In genomic region chr4:107283587-107284559, GRCh38 we compare ENCODE assay signal across 12 cellular contexts.
DNase-seq lines count a peak whose midpoint lies in the region; TF ChIP-seq lines count a peak whose summit lies in the region.
"Had no signal": no experiment of that assay in that cellular context is flagged by ENCODE, and none has a peak within 500 bp of the region (broad histone marks: within the 10 kb centered on the region; RNA-seq: fewer than 3 reads in every experiment).

No MANE protein-coding gene starts in this region.

- no peak overlapping the region for H3K4ac ChIP-seq in mesendoderm (ENCODE audit: low read depth, low read length)

- H3K9ac ChIP-seq in endodermal cell (ENCODE audit: extremely low read depth, low read length, poor library complexity, severe bottlenecking) (no peak overlapping the region), mesendoderm (ENCODE audit: low read length) (no peak overlapping the region)

- H2AK5ac ChIP-seq in mesendoderm (ENCODE audit: low read length), result no peak overlapping the region

- H3K4me3 ChIP-seq in endodermal cell (ENCODE audit: low read length), result no peak overlapping the region
- H3K4me3 ChIP-seq in mesendoderm (ENCODE audit: low read length), result no peak overlapping the region
- no peak overlapping the region for H3K4me3 ChIP-seq in Caco-2 (ENCODE audit: low read depth, low read length)
- H3K4me3 ChIP-seq: ascending aorta, tibial nerve had no signal

- no peaks in the 10 kb centered on the region for H3K9me3 ChIP-seq in endodermal cell (ENCODE audit: control insufficient read depth, low read length)
- H3K9me3 ChIP-seq in Caco-2, result no peaks in the 10 kb centered on the region
- H3K9me3 ChIP-seq: ascending aorta, tibial nerve had no signal

- H4K8ac ChIP-seq in mesendoderm (ENCODE audit: low read depth, low read length), result no peak overlapping the region

- POLR2A ChIA-PET in Caco-2 (lab: Charles Lee), result no interaction called here

- H3K4me1 ChIP-seq in endodermal cell (ENCODE audit: control insufficient read depth, insufficient read depth, low read length), result no peaks in the 10 kb centered on the region
- H3K4me1 ChIP-seq in mesendoderm (ENCODE audit: control insufficient read depth, low read depth, low read length), result no peaks in the 10 kb centered on the region
- H3K4me1 ChIP-seq in Caco-2, result no peaks in the 10 kb centered on the region
- H3K4me1 ChIP-seq: ascending aorta had no signal

- TF ChIP-seq CTCF in Calu3 (IDR thresholded peaks at IDR 0.05; ENCODE audit: unreplicated experiment) (no peak), endodermal cell (conservative IDR thresholded peaks at IDR 0.05) (no peak), Caco-2 (IDR thresholded peaks at IDR 0.05; ENCODE audit: insufficient read depth in 1 of 2, low read depth in 1 of 2, low read length in 1 of 2, severe bottlenecking in 1 of 2, unreplicated experiment in 1 of 2) (no peak)

- H2BK15ac ChIP-seq in mesendoderm (replicated peaks; ENCODE audit: low read depth), result peak overlapping the region; percentile 57

- 68 to 80% methylated on average over 4 of the region's 4 CpGs for WGBS in endodermal cell (ENCODE audit: insufficient coverage in 1 of 2, insufficient read length in 1 of 2), 2 experiments
- no CpG with 5 or more reads among the region's 4 CpGs for WGBS in mesendoderm (ENCODE audit: extremely low coverage, insufficient coverage, low lambda C conversion rate)

- peaks cover 26% of the 10 kb centered on the region for H3K4me1 Mint-ChIP-seq in Calu3 (ENCODE audit: low read depth, unreplicated experiment)
- H3K4me1 Mint-ChIP-seq in endodermal cell, result peaks cover 27% of the 10 kb centered on the region
- H3K4me1 Mint-ChIP-seq in Caco-2 (ENCODE audit: low read depth, unreplicated experiment), result peaks cover 18% of the 10 kb centered on the region
- H3K4me1 Mint-ChIP-seq: neural crest cell had no signal

- CTCF ChIA-PET in Calu3 (lab: Charles Lee), result no interaction called here
- CTCF ChIA-PET in Caco-2 (lab: Charles Lee), result no interaction called here

- H3K18ac ChIP-seq in mesendoderm (ENCODE audit: low read length), result no peak overlapping the region

- intact Hi-C loops in Calu3 (cut with micrococcal nuclease; ENCODE audit: unreplicated experiment) (no loop called here), Caco-2 (cut with micrococcal nuclease; ENCODE audit: unreplicated experiment) (no loop called here)

- H3K56ac ChIP-seq in mesendoderm (ENCODE audit: low read length), result no peak overlapping the region

- H3K27me3 Mint-ChIP-seq in Calu3 (ENCODE audit: unreplicated experiment) (no peaks in the 10 kb centered on the region), endodermal cell (ENCODE audit: insufficient read depth) (no peaks in the 10 kb centered on the region), Caco-2 (ENCODE audit: insufficient read depth, unreplicated experiment) (peaks cover 3% of the 10 kb centered on the region)

- BruUV-seq in Calu3 (replicated peaks; lab: Mats Ljungman, UMichigan) (no TSS peak), Caco-2 (replicated peaks; lab: Mats Ljungman, UMichigan) (no TSS peak)

- no peak overlapping the region for H4K5ac ChIP-seq in mesendoderm (ENCODE audit: low read length)

- H3K27me3 ChIP-seq in endodermal cell (ENCODE audit: control insufficient read depth, insufficient read depth, low read length, poor library complexity, severe bottlenecking) (no peaks in the 10 kb centered on the region), mesendoderm (ENCODE audit: insufficient read depth, low read length, poor library complexity) (no peaks in the 10 kb centered on the region), Caco-2 (replicated peaks; ENCODE audit: control insufficient read depth, insufficient read depth, low read length) (no peaks in the 10 kb centered on the region)
- H3K27me3 ChIP-seq: ascending aorta, tibial nerve had no signal

- no peaks in the 10 kb centered on the region for H3K79me2 ChIP-seq in mesendoderm (ENCODE audit: control insufficient read depth, insufficient read depth, low read length)

- DNase-seq in Calu3 (no peak), NCI-H526 (lab: John Stamatoyannopoulos, UW) (peak; percentile 55 to 64), endodermal cell (peak; percentile 63), mesendoderm (peak; percentile 90), NCI-H1092 treated with DMSO at 0.1 percent for 48 hours (lab: John Stamatoyannopoulos, UW) (no peak), SKM-1 treated with dmso at 0.1 percent for 144 hours (lab: John Stamatoyannopoulos, UW; ENCODE audit: unreplicated experiment) (no peak), Caco-2 (no peak)
- no peak for DNase-seq in stimulated activated CD4-positive, alpha-beta T cell treated with anti-CD3 and anti-CD28 coated beads, Interleukin-12 subunit alpha, Interleukin-12 subunit beta, amount 100 ng/mL, for 4 hours
- DNase-seq: NCI-H2107 had no signal

- H3K36me3 ChIP-seq in endodermal cell (ENCODE audit: control insufficient read depth, insufficient read depth, low read length) (no peaks in the 10 kb centered on the region), mesendoderm (ENCODE audit: control insufficient read depth, insufficient read depth, low read length) (no peaks in the 10 kb centered on the region), Caco-2 (ENCODE audit: control insufficient read depth, insufficient read depth, low read length) (no peaks in the 10 kb centered on the region)
- H3K36me3 ChIP-seq: ascending aorta, tibial nerve had no signal

- H2BK120ac ChIP-seq in mesendoderm (ENCODE audit: low read depth, low read length), result no peak overlapping the region

- no peak overlapping the region for H3K4me2 ChIP-seq in mesendoderm (ENCODE audit: low read length)

- no peaks in the 10 kb centered on the region for H3K36me3 Mint-ChIP-seq in Calu3 (ENCODE audit: insufficient read depth, unreplicated experiment)
- H3K36me3 Mint-ChIP-seq in endodermal cell (ENCODE audit: low read depth), result no peaks in the 10 kb centered on the region
- no peaks in the 10 kb centered on the region for H3K36me3 Mint-ChIP-seq in Caco-2 (ENCODE audit: insufficient read depth, unreplicated experiment)

- H3K79me1 ChIP-seq in mesendoderm (ENCODE audit: low read length), result no peaks in the 10 kb centered on the region

- no peak overlapping the region for H3K23ac ChIP-seq in mesendoderm (ENCODE audit: low read length)

- H3K27ac Mint-ChIP-seq in Calu3 (ENCODE audit: unreplicated experiment) (peak overlapping the region; percentile 33), endodermal cell (no peak overlapping the region), Caco-2 (ENCODE audit: unreplicated experiment) (no peak overlapping the region)

- H3K9me3 Mint-ChIP-seq in Calu3 (ENCODE audit: low read depth, unreplicated experiment) (no peaks in the 10 kb centered on the region), endodermal cell (no peaks in the 10 kb centered on the region), Caco-2 (ENCODE audit: unreplicated experiment) (no peaks in the 10 kb centered on the region)
- H3K9me3 Mint-ChIP-seq: neural crest cell had no signal

- no peak overlapping the region for H2BK5ac ChIP-seq in mesendoderm (ENCODE audit: low read length)

- H3K27ac ChIP-seq in endodermal cell (ENCODE audit: low read depth, low read length) (no peak overlapping the region), mesendoderm (ENCODE audit: low read depth, low read length) (no peak overlapping the region)
- H3K27ac ChIP-seq: ascending aorta, tibial nerve had no signal

- H3K4me3 Mint-ChIP-seq in Calu3 (ENCODE audit: low read depth, unreplicated experiment) (no peak overlapping the region), endodermal cell (no peak overlapping the region), Caco-2 (ENCODE audit: unreplicated experiment) (no peak overlapping the region)
- H3K4me3 Mint-ChIP-seq: neural crest cell had no signal

Comparison
In these comparisons a context has a peak if more than half of its experiments do, and no peak if none do; other contexts are left out.
1. DNase-seq: peak in NCI-H526 (2 of 2), endodermal cell (single experiment) and mesendoderm (single experiment); none in Calu3 (single experiment), NCI-H1092 treated with DMSO at 0.1 percent for 48 hours (single experiment), SKM-1 treated with dmso at 0.1 percent for 144 hours (single experiment), stimulated activated CD4-positive, alpha-beta T cell treated with anti-CD3 and anti-CD28 coated beads, Interleukin-12 subunit alpha, Interleukin-12 subunit beta, amount 100 ng/mL, for 4 hours (single experiment) and Caco-2 (0 of 2).